In the genomic region with DNA sequence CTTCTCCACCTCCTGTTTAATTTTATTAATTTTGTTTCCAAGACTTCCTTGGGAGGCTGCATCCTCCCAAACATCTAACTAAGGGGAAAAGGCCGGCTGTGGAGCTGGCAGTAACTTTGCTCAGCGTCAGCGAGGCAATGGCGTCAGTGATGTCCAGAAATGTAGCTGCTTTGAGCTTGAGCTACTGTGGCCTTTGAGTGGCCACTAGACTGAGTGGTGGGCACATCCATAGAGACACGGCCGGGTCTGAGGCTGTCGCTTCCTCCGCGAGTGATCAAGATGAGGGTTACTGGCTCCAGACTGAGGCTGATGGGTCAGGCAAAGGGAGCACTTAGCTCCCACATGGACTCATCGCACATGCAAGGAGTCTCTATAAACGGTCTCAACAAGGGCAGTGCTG, we compare ENCODE assay signal across 31 cellular contexts.
"Had no signal": no experiment of that assay in that cellular context is flagged by ENCODE, and none has a peak within 500 bp of the region (broad histone marks: within the 10 kb centered on the region; RNA-seq: fewer than 3 reads in every experiment).

No MANE protein-coding gene starts in this region.

- H3K9me3 Mint-ChIP-seq: effector memory CD8-positive, alpha-beta T cell; immature natural killer cell; memory B cell; mesothelial cell of epicardium; naive B cell; nephron progenitor cell; stimulated activated effector memory CD8-positive, alpha-beta T cell treated with anti-CD3 and anti-CD28 coated beads, Interleukin-12 subunit alpha, Interleukin-12 subunit beta, amount 100 ng/mL, for 72 hours had no signal

- H3K4me1 ChIP-seq: lower lobe of right lung, pancreas, thyroid gland, vagina had no signal

- H3K27ac ChIP-seq: esophagus squamous epithelium, lower lobe of right lung, neutrophil, pancreas, stomach, thyroid gland, vagina had no signal

- H3K27me3 ChIP-seq: esophagus squamous epithelium, neutrophil, pancreas, stomach, thyroid gland, vagina had no signal

- DNase-seq: cerebellar nuclear complex; cortex of kidney; effector memory CD8-positive, alpha-beta T cell; erythroblast; esophagus squamous epithelium; foreskin melanocyte; glutamatergic neuron; hypothalamus; immature natural killer cell; islet precursor cell; left ventricle myocardium superior; lower lobe of right lung; mucosa of descending colon; naive B cell; nephron progenitor cell; pancreas; right cardiac atrium; small intestine; stimulated activated CD4-positive, alpha-beta T cell treated with anti-CD3 and anti-CD28 coated beads, Interleukin-12 subunit alpha, Interleukin-12 subunit beta, amount 100 ng/mL, for 4 hours; stimulated activated CD4-positive, alpha-beta T cell treated with anti-CD3 and anti-CD28 coated beads, Interleukin-1b, Interleukin-23, amount 100 ng/mL, for 48 hours; stimulated activated CD4-positive, alpha-beta T cell treated with anti-CD3 and anti-CD28 coated beads, Interleukin-4, amount 100 ng/mL, for 24 hours; stimulated activated naive CD4-positive, alpha-beta T cell treated with Interleukin-2 at 50 U/mL for 16 hours; stomach; thyroid gland; trophoblast cell had no signal

- H3K4me3 Mint-ChIP-seq: effector memory CD8-positive, alpha-beta T cell; immature natural killer cell; memory B cell; mesothelial cell of epicardium; naive B cell; nephron progenitor cell; stimulated activated effector memory CD8-positive, alpha-beta T cell treated with anti-CD3 and anti-CD28 coated beads, Interleukin-12 subunit alpha, Interleukin-12 subunit beta, amount 100 ng/mL, for 72 hours had no signal

- H3K27ac Mint-ChIP-seq: effector memory CD8-positive, alpha-beta T cell; immature natural killer cell; memory B cell; mesothelial cell of epicardium; nephron progenitor cell; progenitor cell of endocrine pancreas; stimulated activated effector memory CD8-positive, alpha-beta T cell treated with anti-CD3 and anti-CD28 coated beads, Interleukin-12 subunit alpha, Interleukin-12 subunit beta, amount 100 ng/mL, for 72 hours had no signal

- H3K4me1 Mint-ChIP-seq: immature natural killer cell, memory B cell had no signal

- H3K36me3 ChIP-seq: esophagus squamous epithelium, lower lobe of right lung, neutrophil, pancreas, stomach, thyroid gland, vagina had no signal

- H3K4me3 ChIP-seq: esophagus squamous epithelium, lower lobe of right lung, mucosa of descending colon, pancreas, stomach, thyroid gland, vagina had no signal

- H3K36me3 Mint-ChIP-seq: immature natural killer cell; memory B cell; mesothelial cell of epicardium; naive B cell; stimulated activated effector memory CD8-positive, alpha-beta T cell treated with anti-CD3 and anti-CD28 coated beads, Interleukin-12 subunit alpha, Interleukin-12 subunit beta, amount 100 ng/mL, for 72 hours had no signal

- ATAC-seq: effector memory CD8-positive, alpha-beta T cell; left ventricle myocardium superior; lower lobe of right lung; mucosa of descending colon; pancreas; right cardiac atrium; stimulated activated effector memory CD8-positive, alpha-beta T cell treated with anti-CD3 and anti-CD28 coated beads, Interleukin-12 subunit alpha, Interleukin-12 subunit beta, amount 100 ng/mL, for 72 hours had no signal

- H3K9me3 ChIP-seq: esophagus squamous epithelium, lower lobe of right lung, mucosa of descending colon, neutrophil, pancreas, stomach, thyroid gland, vagina had no signal

- H3K27me3 Mint-ChIP-seq: memory B cell had no signal
